In the genomic region with DNA sequence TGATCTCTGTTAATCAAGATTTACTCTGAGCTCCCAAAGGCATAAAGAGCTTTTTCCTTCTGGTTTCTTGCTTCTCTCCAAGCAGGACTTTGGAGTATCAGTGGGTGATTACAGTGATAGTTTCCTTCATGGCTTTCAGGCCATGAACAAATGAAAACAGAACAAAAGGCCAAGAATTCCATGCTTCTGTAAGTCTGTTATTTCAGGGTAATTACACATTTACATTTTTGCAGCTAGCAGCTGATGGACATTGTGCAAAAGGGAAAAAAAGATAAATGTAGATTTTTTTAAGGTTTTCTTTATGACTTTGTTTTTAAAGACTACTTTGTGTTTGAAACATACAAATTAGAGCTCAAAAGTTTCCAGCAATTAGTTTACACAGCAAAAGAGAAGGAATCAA, we compare ENCODE assay signal across 8 cellular contexts.
"Had no signal": no experiment of that assay in that cellular context is flagged by ENCODE, and none has a peak within 500 bp of the region (broad histone marks: within the 10 kb centered on the region; RNA-seq: fewer than 3 reads in every experiment).

No MANE protein-coding gene starts in this region.

- H3K27ac Mint-ChIP-seq: HFFc6 had no signal

- H3K9me3 ChIP-seq: HAP-1 had no signal

- H3K4me3 Mint-ChIP-seq: HFFc6 had no signal

- H3K36me3 ChIP-seq: HAP-1 had no signal

- ATAC-seq: HCT116, K562 had no signal

- H3K4me3 ChIP-seq: GM23248, HAP-1, K562 had no signal

- H3K9ac ChIP-seq: GM23248 had no signal

- H3K9me3 Mint-ChIP-seq: HFFc6 had no signal

- DNase-seq: GM23248, GOT3, H7, HFFc6, IMR-90 had no signal
